In genomic region chr1:2555634-2556276, GRCh38 we compare ENCODE assay signal across 8 cellular contexts. TPM values are rescaled to one million over a fixed set of nuclear protein-coding genes. Genes with fewer than 3 reads are reported as not detected.
A peak's percentile ranks its signal among the peaks of the same experiment; 100 is the strongest.
DNase-seq lines count a peak whose midpoint lies in the region; ATAC-seq and TF ChIP-seq lines count a peak whose summit lies in the region.

No MANE protein-coding gene starts in this region.

- DNase-seq in DMS53 treated with DMSO at 0.1 percent for 48 hours (lab: John Stamatoyannopoulos, UW; ENCODE audit: unreplicated experiment) (peak; percentile 10), NOMO-1 (lab: John Stamatoyannopoulos, UW; ENCODE audit: unreplicated experiment in 2 of 2) (peak; percentile 47 to 68), fibroblast of villous mesenchyme (ENCODE audit: low read depth) (peak; percentile 76), retinal pigment epithelial cell (ENCODE audit: low read depth) (peak; percentile 66), SK-N-SH (no peak), OCI-M2 (lab: John Stamatoyannopoulos, UW; ENCODE audit: unreplicated experiment) (no peak)
- DNase-seq in activated T-cell treated with anti-CD3 and anti-CD28 coated beads, Interleukin-2, amount 50 U/mL, for 72 hours: peak; percentile 81 to 85

- peaks cover 6 to 11% of the 10 kb centered on the region in 2 donors for H3K36me3 Mint-ChIP-seq in activated T-cell treated with anti-CD3 and anti-CD28 coated beads, Interleukin-2, amount 50 U/mL, for 72 hours (ENCODE audit: insufficient read depth in 2 of 2)

- no peaks in the 10 kb centered on the region for H3K27me3 Mint-ChIP-seq in activated T-cell treated with anti-CD3 and anti-CD28 coated beads, Interleukin-2, amount 50 U/mL, for 72 hours (ENCODE audit: low read depth)

- H3K36me3 ChIP-seq in SK-N-SH (replicated peaks in 1 of 2; ENCODE audit: control insufficient read depth in 1 of 2, insufficient read depth in 2 of 2, low read length in 1 of 2): no peaks in the 10 kb centered on the region

- no peak overlapping the region for H3K9ac ChIP-seq in SK-N-SH

- H3F3A ChIP-seq in SK-N-SH (replicated peaks; ENCODE audit: insufficient read depth): no peaks in the 10 kb centered on the region

- POLR2A ChIA-PET in SK-N-SH (lab: Yijun Ruan, JAX): no interaction called here

- H3K27ac Mint-ChIP-seq in activated T-cell treated with anti-CD3 and anti-CD28 coated beads, Interleukin-2, amount 50 U/mL, for 72 hours: peak overlapping the region; percentile 92

- peaks cover 37% of the 10 kb centered on the region for H3K4me1 Mint-ChIP-seq in activated T-cell treated with anti-CD3 and anti-CD28 coated beads, Interleukin-2, amount 50 U/mL, for 72 hours (ENCODE audit: low read depth)

- peak overlapping the region; percentile 62 for H3K4me3 ChIP-seq in fibroblast of villous mesenchyme (ENCODE audit: low read depth, low read length)
- H3K4me3 ChIP-seq in retinal pigment epithelial cell (ENCODE audit: low read length): peak overlapping the region; percentile 50
- no peak overlapping the region for H3K4me3 ChIP-seq in SK-N-SH (ENCODE audit: low read depth in 2 of 2, low read length in 1 of 2)

- no peaks in the 10 kb centered on the region for H3K9me2 ChIP-seq in SK-N-SH

- no peaks in the 10 kb centered on the region for H3K27me3 ChIP-seq in SK-N-SH (ENCODE audit: insufficient read depth)

- no peaks in the 10 kb centered on the region for H3K9me3 Mint-ChIP-seq in activated T-cell treated with anti-CD3 and anti-CD28 coated beads, Interleukin-2, amount 50 U/mL, for 72 hours

- H4K20me1 ChIP-seq in SK-N-SH (ENCODE audit: insufficient read depth): no peaks in the 10 kb centered on the region

- H2AFZ ChIP-seq in SK-N-SH (ENCODE audit: low read depth): no peak overlapping the region; the same call in 1 of the 2 replicates

- no peaks in the 10 kb centered on the region for H3K79me2 ChIP-seq in SK-N-SH (ENCODE audit: insufficient read depth)

- ATAC-seq in GM21786 (IDR thresholded peaks at IDR 0.05; ENCODE audit: unreplicated experiment): peak; percentile 37
- ATAC-seq in activated T-cell treated with anti-CD3 and anti-CD28 coated beads, Interleukin-2, amount 50 U/mL, for 72 hours (replicated peaks in 1 of 2): peak; percentile 73 to 76

- no peak overlapping the region; the same call in 1 of the 2 replicates for H3K4me2 ChIP-seq in SK-N-SH

- H3K27ac ChIP-seq in SK-N-SH (ENCODE audit: low read depth in 2 of 2, low read length in 1 of 2): no peak overlapping the region

- TF ChIP-seq CTCF in fibroblast of villous mesenchyme (IDR thresholded peaks at IDR 0.05; ENCODE audit: insufficient read depth, low read depth, low read length) (no peak), retinal pigment epithelial cell (conservative IDR thresholded peaks at IDR 0.05; ENCODE audit: low read depth, low read length) (no peak), SK-N-SH (IDR thresholded peaks at IDR 0.05) (no peak)

- TF ChIP-seq EP300 in SK-N-SH (IDR thresholded peaks at IDR 0.05; ENCODE audit: borderline replicate concordance in 1 of 2, low read depth in 1 of 2, low read length in 1 of 2): no peak

- H3K4me1 ChIP-seq in SK-N-SH (ENCODE audit: control insufficient read depth in 1 of 2, insufficient read depth in 2 of 2, low read depth in 1 of 2, low read length in 1 of 2): peaks cover 0 to 4% of the 10 kb centered on the region in 2 experiments; a peak in 1 of 4 replicates

- H3K9me3 ChIP-seq in SK-N-SH: no peaks in the 10 kb centered on the region

- no peak for TF ChIP-seq RAD21 in SK-N-SH (IDR thresholded peaks at IDR 0.05; ENCODE audit: low read length)

- WGBS in SK-N-SH (ENCODE audit: low lambda C conversion rate): 56% methylated on average over 9 of the region's 26 CpGs

- CTCF ChIA-PET in SK-N-SH (lab: Yijun Ruan, JAX): interaction anchor here (1.6 to 3.3 kb wide), 5 partner anchors 8 to 231 kb away, joined by 6 to 16 read pairs (median 12); no protein-coding TSS in a partner anchor

- H3K4me3 Mint-ChIP-seq in activated T-cell treated with anti-CD3 and anti-CD28 coated beads, Interleukin-2, amount 50 U/mL, for 72 hours: peak overlapping the region; percentile 99

TF ChIP-seq in SK-N-SH, 30 proteins besides CTCF, POLR2A, EP300 and RAD21:
- TF ChIP-seq POLR2AphosphoS5 (IDR thresholded peaks at IDR 0.05; ENCODE audit: low read depth, low read length): no peak
- TF ChIP-seq ELF1 (IDR thresholded peaks at IDR 0.05): no peak
- TF ChIP-seq MEF2A (IDR thresholded peaks at IDR 0.05; ENCODE audit: borderline replicate concordance, low read depth): no peak
- no peak for TF ChIP-seq RFX5 (IDR thresholded peaks at IDR 0.05; ENCODE audit: low read length)
- TF ChIP-seq RCOR1 (IDR thresholded peaks at IDR 0.05; ENCODE audit: low read length): no peak
- TF ChIP-seq CHD2 (IDR thresholded peaks at IDR 0.05; ENCODE audit: low read length, partially characterized antibody): no peak
- TF ChIP-seq FOXM1 (IDR thresholded peaks at IDR 0.05; ENCODE audit: low read depth): no peak
- no peak for TF ChIP-seq GABPA (IDR thresholded peaks at IDR 0.05; ENCODE audit: low read depth)
- TF ChIP-seq YY1 (IDR thresholded peaks at IDR 0.05; ENCODE audit: low read depth): no peak
TF ChIP-seq in SK-N-SH: peak in this region for 0.

RNA-seq across cellular contexts. Expression of gene TNFRSF14, which starts 0.4 kb away (rescaled TPM):
- 100 to 1,000 TPM; 141 to 175 TPM for total RNA-seq in activated T-cell treated with anti-CD3 and anti-CD28 coated beads, Interleukin-2, amount 50 U/mL, for 72 hours
- total RNA-seq in fibroblast of villous mesenchyme: 17.7 and 24.5 TPM in 2 replicates
- polyA plus RNA-seq in SK-N-SH (2012; rRNA removed): 0.19 and 0.28 TPM in 2 replicates
- polyA plus RNA-seq in SK-N-SH (2012; cell fraction: cytosol; rRNA removed): 0.03 and 0.08 TPM in 2 replicates
- 0.61 and 0.96 TPM in 2 replicates for polyA plus RNA-seq in SK-N-SH (2012; cell fraction: nucleus; rRNA removed)

RNA-seq across cellular contexts. Expression of gene HES5, which starts 25.7 kb away (rescaled TPM):
- total RNA-seq in activated T-cell treated with anti-CD3 and anti-CD28 coated beads, Interleukin-2, amount 50 U/mL, for 72 hours: under 1 TPM in 1 of 2 donors, not detected in 1; 0.49 TPM
- under 0.01 TPM in 1 of 2 replicates, not detected in the other for total RNA-seq in fibroblast of villous mesenchyme
- 0.03 and 0.05 TPM in 2 replicates for polyA plus RNA-seq in SK-N-SH (2012; rRNA removed)
- polyA plus RNA-seq in SK-N-SH (2012; cell fraction: cytosol; rRNA removed): 0.06 TPM in 1 of 2 replicates, not detected in the other
- polyA plus RNA-seq in SK-N-SH (2012; cell fraction: nucleus; rRNA removed): 0.14 and 0.20 TPM in 2 replicates

RNA-seq across cellular contexts. Expression of gene PANK4, which starts 29.4 kb away (rescaled TPM):
- total RNA-seq in activated T-cell treated with anti-CD3 and anti-CD28 coated beads, Interleukin-2, amount 50 U/mL, for 72 hours: 10 to 100 TPM; 44.6 to 49.7 TPM
- 23.8 and 27.6 TPM in 2 replicates for total RNA-seq in fibroblast of villous mesenchyme
- polyA plus RNA-seq in SK-N-SH (2012; rRNA removed): 15.1 and 16.6 TPM in 2 replicates
- 5.9 and 8.7 TPM in 2 replicates for polyA plus RNA-seq in SK-N-SH (2012; cell fraction: cytosol; rRNA removed)
- polyA plus RNA-seq in SK-N-SH (2012; cell fraction: nucleus; rRNA removed): 64.1 and 71.4 TPM in 2 replicates

RNA-seq across cellular contexts. Expression of gene PRXL2B, which starts 30.8 kb away (rescaled TPM):
- 10 to 100 TPM; 34.8 to 39.2 TPM for total RNA-seq in activated T-cell treated with anti-CD3 and anti-CD28 coated beads, Interleukin-2, amount 50 U/mL, for 72 hours
- 13.2 and 15.1 TPM in 2 replicates for total RNA-seq in fibroblast of villous mesenchyme
- 28.0 and 33.7 TPM in 2 replicates for polyA plus RNA-seq in SK-N-SH (2012; rRNA removed)
- polyA plus RNA-seq in SK-N-SH (2012; cell fraction: cytosol; rRNA removed): 13.0 and 22.1 TPM in 2 replicates
- polyA plus RNA-seq in SK-N-SH (2012; cell fraction: nucleus; rRNA removed): 43.9 and 44.0 TPM in 2 replicates

Comparison
In these comparisons a context has a peak if more than half of its experiments do, and no peak if none do; other contexts are left out.
1. DNase-seq: peak in DMS53 treated with DMSO at 0.1 percent for 48 hours (single experiment), NOMO-1 (2 of 2), activated T-cell treated with anti-CD3 and anti-CD28 coated beads, Interleukin-2, amount 50 U/mL, for 72 hours (2 of 2), fibroblast of villous mesenchyme (single experiment) and retinal pigment epithelial cell (single experiment); none in SK-N-SH (single experiment) and OCI-M2 (single experiment).
2. H3K4me3 ChIP-seq: peak in fibroblast of villous mesenchyme (single experiment) and retinal pigment epithelial cell (single experiment); none in SK-N-SH (0 of 2).